In genomic region chr6:35919827-35920751, GRCh38 we compare ENCODE assay signal across 2 cellular contexts.
TF ChIP-seq lines count a peak whose summit lies in the region.

No MANE protein-coding gene starts in this region.

TF ChIP-seq in IMR-90, 13 proteins besides CTCF, POLR2A, EP300 and RAD21:
- TF ChIP-seq SMC3 (IDR thresholded peaks at IDR 0.05; ENCODE audit: low read depth, low read length): no peak
- TF ChIP-seq MAZ (IDR thresholded peaks at IDR 0.05; ENCODE audit: borderline replicate concordance, low read depth, low read length): no peak; the same call in 1 of the 2 replicates
- peak; percentile 84; the same call in 1 of the 2 replicates for TF ChIP-seq MXI1 (IDR thresholded peaks at IDR 0.05; ENCODE audit: borderline replicate concordance, low read depth, low read length)
- TF ChIP-seq BHLHE40 (IDR thresholded peaks at IDR 0.05; ENCODE audit: low read depth, low read length): 0 out of 2 replicates have a peak, but pooled peaks have one; percentile 10
- TF ChIP-seq CEBPB (IDR thresholded peaks at IDR 0.05; ENCODE audit: low read depth, low read length): 0 out of 2 replicates have a peak, but pooled peaks have one; percentile 30

TF ChIP-seq in HepG2, 621 proteins besides CTCF, POLR2A, EP300 and RAD21 (continues in another document):
- TF ChIP-seq SUZ12 (IDR thresholded peaks at IDR 0.05; ENCODE audit: low read depth, low read length) (no peak), ZBTB44 (CRISPR knock-in tag; IDR thresholded peaks at IDR 0.05) (no peak), ZSCAN31 (CRISPR knock-in tag; IDR thresholded peaks at IDR 0.05; ENCODE audit: low read depth) (peak; percentile 5; the same call in 1 of the 2 replicates), NFE2L1 (CRISPR knock-in tag; IDR thresholded peaks at IDR 0.05; ENCODE audit: borderline replicate concordance) (0 out of 2 replicates have a peak, but pooled peaks have one; percentile 27), ZNF20 (CRISPR knock-in tag; IDR thresholded peaks at IDR 0.05) (peak; percentile 73; the same call in 1 of the 2 replicates), GPN1 (CRISPR knock-in tag; IDR thresholded peaks at IDR 0.05; ENCODE audit: borderline replicate concordance) (0 out of 2 replicates have a peak, but pooled peaks have one; percentile 34), GLI4 (CRISPR knock-in tag; IDR thresholded peaks at IDR 0.05; ENCODE audit: borderline replicate concordance) (peak; percentile 87; the same call in 1 of the 2 replicates), TFE3 (CRISPR knock-in tag; IDR thresholded peaks at IDR 0.05) (0 out of 2 replicates have a peak, but pooled peaks have one; percentile 20), SKI (IDR thresholded peaks at IDR 0.05; ENCODE audit: partially characterized antibody) (no peak), IRF1 (CRISPR knock-in tag; IDR thresholded peaks at IDR 0.05; ENCODE audit: low read depth) (0 out of 2 replicates have a peak, but pooled peaks have one; percentile 38), SRSF4 (IDR thresholded peaks at IDR 0.05; ENCODE audit: low read depth, low read length, poor library complexity, severe bottlenecking) (no peak), ZNF607 (CRISPR knock-in tag; IDR thresholded peaks at IDR 0.05; ENCODE audit: borderline replicate concordance) (peak; percentile 21), ZNF33A (CRISPR knock-in tag; IDR thresholded peaks at IDR 0.05; ENCODE audit: borderline replicate concordance) (no peak), MYNN (CRISPR knock-in tag; IDR thresholded peaks at IDR 0.05; ENCODE audit: low read depth) (peak; percentile 88; the same call in 1 of the 2 replicates), ZNF235 (CRISPR knock-in tag; IDR thresholded peaks at IDR 0.05; ENCODE audit: borderline replicate concordance) (0 out of 2 replicates have a peak, but pooled peaks have one; percentile 32), PTBP1 (IDR thresholded peaks at IDR 0.05; ENCODE audit: low read depth, low read length, poor library complexity, severe bottlenecking) (no peak), SALL1 (CRISPR knock-in tag; IDR thresholded peaks at IDR 0.05) (peak; percentile 74; the same call in 1 of the 2 replicates), ZBTB33 (CRISPR knock-in tag; IDR thresholded peaks at IDR 0.05) (peak; percentile 17; the same call in 1 of the 2 replicates), ZFP36L2 (CRISPR knock-in tag; IDR thresholded peaks at IDR 0.05) (no peak), KAT7 (CRISPR knock-in tag; IDR thresholded peaks at IDR 0.05; ENCODE audit: borderline replicate concordance) (peak; percentile 86; the same call in 1 of the 2 replicates), NONO (IDR thresholded peaks at IDR 0.05) (no peak), NONO (CRISPR knock-in tag; conservative IDR thresholded peaks at IDR 0.05) (peak; percentile 47; the same call in 1 of the 2 replicates), ZNF251 (CRISPR knock-in tag; IDR thresholded peaks at IDR 0.05) (no peak), CEBPB (IDR thresholded peaks at IDR 0.05; ENCODE audit: borderline replicate concordance, low read depth, low read length) (peak; percentile 75; the same call in 1 of the 2 replicates), KMT2B (CRISPR knock-in tag; IDR thresholded peaks at IDR 0.05) (0 out of 2 replicates have a peak, but pooled peaks have one; percentile 21), ATF4 (CRISPR knock-in tag; IDR thresholded peaks at IDR 0.05) (0 out of 4 replicates have a peak, but pooled peaks of 1 of the 2 experiments have one; percentile 10), NFE2L2 (IDR thresholded peaks at IDR 0.05; ENCODE audit: low read length) (no peak), REPIN1 (CRISPR knock-in tag; IDR thresholded peaks at IDR 0.05; ENCODE audit: borderline replicate concordance, low read depth) (0 out of 2 replicates have a peak, but pooled peaks have one; percentile 48), DRAP1 (CRISPR knock-in tag; IDR thresholded peaks at IDR 0.05) (0 out of 2 replicates have a peak, but pooled peaks have one; percentile 16), ELF3 (CRISPR knock-in tag; IDR thresholded peaks at IDR 0.05) (peak; percentile 52; the same call in 1 of the 2 replicates), GATAD2A (CRISPR knock-in tag; IDR thresholded peaks at IDR 0.05) (0 out of 2 replicates have a peak, but pooled peaks have one; percentile 9), GFI1 (CRISPR knock-in tag; IDR thresholded peaks at IDR 0.05; ENCODE audit: borderline replicate concordance) (no peak), FOXK1 (CRISPR knock-in tag; IDR thresholded peaks at IDR 0.05; ENCODE audit: borderline replicate concordance, low read depth) (no peak), MYC (CRISPR knock-in tag; IDR thresholded peaks at IDR 0.05; ENCODE audit: borderline replicate concordance) (peak; percentile 93), RELA (CRISPR knock-in tag; IDR thresholded peaks at IDR 0.05) (no peak), ZMYM4 (CRISPR knock-in tag; IDR thresholded peaks at IDR 0.05) (peak; percentile 38; the same call in 1 of the 2 replicates), FOXA3 (CRISPR knock-in tag; IDR thresholded peaks at IDR 0.05) (peak; percentile 73), AGO2 (optimal IDR thresholded peaks at IDR 0.05; ENCODE audit: low read depth, low read length) (peak; percentile 31), ZNF430 (CRISPR knock-in tag; IDR thresholded peaks at IDR 0.05) (no peak; the same call in 1 of the 2 replicates), ZNF331 (CRISPR knock-in tag; IDR thresholded peaks at IDR 0.05) (peak; percentile 58; the same call in 1 of the 2 replicates), SPEN (CRISPR knock-in tag; IDR thresholded peaks at IDR 0.05; ENCODE audit: low read depth) (peak; percentile 66; the same call in 1 of the 2 replicates), DMTF1 (CRISPR knock-in tag; IDR thresholded peaks at IDR 0.05) (no peak), ARNTL (CRISPR knock-in tag; IDR thresholded peaks at IDR 0.05) (0 out of 2 replicates have a peak, but pooled peaks have one; percentile 28), ZNF768 (CRISPR knock-in tag; IDR thresholded peaks at IDR 0.05) (peak; percentile 75; the same call in 1 of the 2 replicates)
- TF ChIP-seq, protein P1, sequence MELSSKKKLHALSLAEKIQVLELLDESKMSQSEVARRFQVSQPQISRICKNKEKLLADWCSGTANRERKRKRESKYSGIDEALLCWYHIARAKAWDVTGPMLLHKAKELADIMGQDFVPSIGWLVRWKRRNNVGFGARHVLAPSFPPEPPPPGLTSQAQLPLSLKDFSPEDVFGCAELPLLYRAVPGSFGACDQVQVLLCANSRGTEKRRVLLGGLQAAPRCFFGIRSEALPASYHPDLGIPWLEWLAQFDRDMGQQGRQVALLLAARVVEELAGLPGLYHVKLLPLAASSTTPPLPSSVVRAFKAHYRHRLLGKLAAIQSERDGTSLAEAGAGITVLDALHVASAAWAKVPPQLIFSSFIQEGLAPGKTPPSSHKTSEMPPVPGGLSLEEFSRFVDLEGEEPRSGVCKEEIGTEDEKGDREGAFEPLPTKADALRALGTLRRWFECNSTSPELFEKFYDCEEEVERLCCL (CRISPR knock-in tag; IDR thresholded peaks at IDR 0.05; ENCODE audit: borderline replicate concordance): no peak
- TF ChIP-seq, protein P2, sequence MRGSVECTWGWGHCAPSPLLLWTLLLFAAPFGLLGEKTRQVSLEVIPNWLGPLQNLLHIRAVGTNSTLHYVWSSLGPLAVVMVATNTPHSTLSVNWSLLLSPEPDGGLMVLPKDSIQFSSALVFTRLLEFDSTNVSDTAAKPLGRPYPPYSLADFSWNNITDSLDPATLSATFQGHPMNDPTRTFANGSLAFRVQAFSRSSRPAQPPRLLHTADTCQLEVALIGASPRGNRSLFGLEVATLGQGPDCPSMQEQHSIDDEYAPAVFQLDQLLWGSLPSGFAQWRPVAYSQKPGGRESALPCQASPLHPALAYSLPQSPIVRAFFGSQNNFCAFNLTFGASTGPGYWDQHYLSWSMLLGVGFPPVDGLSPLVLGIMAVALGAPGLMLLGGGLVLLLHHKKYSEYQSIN (CRISPR knock-in tag; IDR thresholded peaks at IDR 0.05; ENCODE audit: borderline replicate concordance): no peak
